Comparison of ENCODE assay signal across 8 cellular contexts in genomic region chr20:50509923-50510705, GRCh38. TPM values are rescaled to one million over a fixed set of nuclear protein-coding genes. Genes with fewer than 3 reads are reported as not detected.
DNase-seq lines count a peak whose midpoint lies in the region; ATAC-seq, FAIRE-seq and TF ChIP-seq lines count a peak whose summit lies in the region.

PTPN1 (plus strand) TSS chr20:50510383; CDS start chr20:50510528, 145 bp downstream.

- TF ChIP-seq POLR2A in GM12891 (IDR thresholded peaks at IDR 0.05; ENCODE audit: low read depth, low read length) (peak; percentile 97), adrenal gland (IDR thresholded peaks at IDR 0.05) (peak; percentile 99 to 100), heart left ventricle (IDR thresholded peaks at IDR 0.05) (peak; percentile 97 to 99), upper lobe of left lung (IDR thresholded peaks at IDR 0.05) (peak; percentile 95 to 100 (median 99))

- no peak for TF ChIP-seq EP300 in upper lobe of left lung (IDR thresholded peaks at IDR 0.05)

- ATAC-seq in HG02840 (IDR thresholded peaks at IDR 0.05; ENCODE audit: low FRiP score, unreplicated experiment) (peak; percentile 89), heart left ventricle (peak; percentile 96 to 98 (median 98)), upper lobe of left lung (ENCODE audit: low FRiP score in 2 of 2) (peak; percentile 98 to 99)

- peak within 1 kb of the TSS; percentile 23 to 97 (median 88) for H3K27ac ChIP-seq in adrenal gland
- peak within 1 kb of the TSS; percentile 80 to 96 (median 92) for H3K27ac ChIP-seq in heart left ventricle
- peak within 1 kb of the TSS; percentile 91 to 99 (median 96) for H3K27ac ChIP-seq in upper lobe of left lung

- FAIRE-seq in GM12891 (lab: Jason Lieb, UNC), result peak; percentile 95

- H3K9me3 ChIP-seq in adrenal gland (replicated peaks in 1 of 3) (no peaks in the 10 kb centered on the region), heart left ventricle (no peaks in the 10 kb centered on the region), upper lobe of left lung (no peaks in the 10 kb centered on the region)

- peak in 5 of 6 experiments; percentile 20 to 57 (median 39) for TF ChIP-seq CTCF in adrenal gland (IDR thresholded peaks at IDR 0.05)
- TF ChIP-seq CTCF in heart left ventricle (IDR thresholded peaks at IDR 0.05), result peak in 2 of 12 donors; percentile 10 to 14
- peak in 4 of 6 experiments; percentile 35 to 69 (median 46) for TF ChIP-seq CTCF in upper lobe of left lung (IDR thresholded peaks at IDR 0.05)

- H3K4me1 ChIP-seq in adrenal gland (replicated peaks in 1 of 2), result peaks cover 30 to 46% of the 10 kb centered on the region in 2 donors
- peaks cover 0 to 55% (median 41%) of the 10 kb centered on the region in 12 donors for H3K4me1 ChIP-seq in heart left ventricle
- H3K4me1 ChIP-seq in upper lobe of left lung, result peaks cover 31 to 45% (median 41%) of the 10 kb centered on the region in 4 donors

- DNase-seq in GM12891 (ENCODE audit: insufficient read length, low spot score) (peak; percentile 84), NCI-H146 (lab: John Stamatoyannopoulos, UW) (peak; percentile 99), T-helper 1 cell (peak; percentile 97 to 99 (median 99)), adrenal gland (peak; percentile 99), heart left ventricle (peak; percentile 99), posterior cingulate gyrus (peak; percentile 95 to 100 (median 99)), upper lobe of left lung (peak; percentile 98)

- intact Hi-C loops in adrenal gland (cut with DNase I) (no loop called here), heart left ventricle (cut with DNase I) (loop anchor here (2.0 to 5.0 kb wide), 5 partner anchors 52 to 67 kb away; no protein-coding TSS in a partner anchor), posterior cingulate gyrus (cut with DNase I) (loop anchor here (2.0 to 5.0 kb wide), 2 partner anchors 67 to 221 kb away; partner anchors contain the start of gene PARD6B)

- H3K4me3 ChIP-seq in adrenal gland (peak within 1 kb of the TSS; percentile 58 to 97 (median 86)), heart left ventricle (peak within 1 kb of the TSS; percentile 71 to 100 (median 98)), upper lobe of left lung (peak within 1 kb of the TSS; percentile 81 to 98 (median 94))

- H3K36me3 ChIP-seq in adrenal gland (replicated peaks in 1 of 2) (no peaks in the 10 kb centered on the region), heart left ventricle (no peaks in the 10 kb centered on the region), upper lobe of left lung (no peaks in the 10 kb centered on the region)

- 0 to 2% (median 0%) methylated on average over 10 to 64 of the region's 64 CpGs for WGBS in adrenal gland, 4 donors
- 0 to 1% (median 0%) methylated on average over 53 to 64 of the region's 64 CpGs for WGBS in heart left ventricle, 4 donors
- 0 to 3% methylated on average over 21 to 60 of the region's 64 CpGs for WGBS in upper lobe of left lung, 2 donors

- H3K27me3 ChIP-seq in adrenal gland (no peaks in the 10 kb centered on the region), heart left ventricle (no peaks in the 10 kb centered on the region), upper lobe of left lung (no peaks in the 10 kb centered on the region)

TF ChIP-seq in GM12891, 5 proteins besides CTCF, POLR2A, EP300 and RAD21:
- TF ChIP-seq POLR2AphosphoS5 (IDR thresholded peaks at IDR 0.05; ENCODE audit: low read depth, low read length) (peak; percentile 97), TAF1 (IDR thresholded peaks at IDR 0.05; ENCODE audit: low read depth, low read length) (peak; percentile 96), SPI1 (IDR thresholded peaks at IDR 0.05; ENCODE audit: low read depth, low read length) (peak; percentile 69), POU2F2 (IDR thresholded peaks at IDR 0.05; ENCODE audit: low read depth, low read length) (peak; percentile 69), PAX5 (IDR thresholded peaks at IDR 0.05; ENCODE audit: insufficient read depth, low read length, severe bottlenecking) (peak; percentile 93)

RNA-seq across cellular contexts. Expression of gene PTPN1, which starts in this region (rescaled TPM):
- polyA plus RNA-seq in GM12891 (2012; ENCODE audit: low read depth, missing spikeins), result 34.6 TPM
- 10 to 100 TPM; 31.0 to 49.2 (median 36.3) TPM for total RNA-seq in adrenal gland
- polyA plus RNA-seq in adrenal gland, result 10 to 100 TPM; 17.0 to 49.0 (median 24.5) TPM
- 10 to 100 TPM; 24.2 to 63.3 (median 32.0) TPM for total RNA-seq in heart left ventricle
- 10 to 100 TPM; 18.5 to 93.8 TPM for polyA plus RNA-seq in heart left ventricle
- 100 to 1,000 TPM in 3 of 6 donors, 10 to 100 TPM in 3; 75.1 to 137 (median 96.1) TPM for total RNA-seq in upper lobe of left lung

Comparison
In these comparisons a context has a peak if more than half of its experiments do, and no peak if none do; other contexts are left out.
1. Peak in every context shown above with its lines: DNase-seq, ATAC-seq, H3K4me3 ChIP-seq and H3K27ac ChIP-seq.
2. intact Hi-C loops: an anchor here in heart left ventricle (2.0 to 5.0 kb wide) and posterior cingulate gyrus (2.0 to 5.0 kb wide); none called in adrenal gland.